Comparison of ENCODE assay signal across 38 cellular contexts in genomic region chrX:105263171-105263570, GRCh38. TPM values are rescaled to one million over a fixed set of nuclear protein-coding genes. Genes with fewer than 3 reads are reported as not detected.
"Had no signal": no experiment of that assay in that cellular context is flagged by ENCODE, and none has a peak within 500 bp of the region (broad histone marks: within the 10 kb centered on the region; RNA-seq: fewer than 3 reads in every experiment).

No MANE protein-coding gene starts in this region.

- H3K9me3 Mint-ChIP-seq: activated CD4-positive, alpha-beta T cell treated with anti-CD3 and anti-CD28 coated beads, Interleukin-2, amount 10 ng/mL, durations not matched to agents 24 days and 14 days; activated T-helper 1 cell treated with anti-CD3 and anti-CD28 coated beads, Interleukin-12 subunit alpha, Interleukin-12 subunit beta, Interleukin-2, Interleukin-4 antibody, amounts not matched to agents 30 ng/mL and 10 ng/mL and 1 ng/mL, durations not matched to agents 14 hours and 24 hours and 36 hours had no signal

- ATAC-seq: activated CD4-positive, alpha-beta T cell treated with anti-CD3 and anti-CD28 coated beads for 36 hours; activated CD8-positive, alpha-beta memory T cell treated with anti-CD3 and anti-CD28 coated beads, Interleukin-2, amount 10 ng/mL, durations not matched to agents 7 days and 5 days; activated CD8-positive, alpha-beta T cell treated with anti-CD3 and anti-CD28 coated beads, Interleukin-2, amount 10 ng/mL, durations not matched to agents 7 days and 5 days; activated naive CD8-positive, alpha-beta T cell treated with anti-CD3 and anti-CD28 coated beads, Interleukin-2, amount 50 U/mL, for 24 hours; effector memory CD8-positive, alpha-beta T cell; gastroesophageal sphincter; heart right ventricle had no signal

- H3K4me1 ChIP-seq: adrenal gland, esophagus muscularis mucosa, gastroesophageal sphincter, heart right ventricle had no signal

- DNase-seq: activated CD4-positive, alpha-beta memory T cell treated with anti-CD3 and anti-CD28 coated beads for 36 hours; activated CD4-positive, alpha-beta T cell treated with anti-CD3 and anti-CD28 coated beads for 36 hours; activated CD4-positive, alpha-beta T cell treated with anti-CD3 and anti-CD28 coated beads, Interleukin-2, amount 10 ng/mL, durations not matched to agents 24 days and 14 days; activated CD4-positive, CD25-positive, alpha-beta regulatory T cell; activated CD4-positive, CD25-positive, alpha-beta regulatory T cell treated with anti-CD3 and anti-CD28 coated beads, Interleukin-2, amount 50 U/mL, for 72 hours; activated CD8-positive, alpha-beta memory T cell treated with anti-CD3 and anti-CD28 coated beads, Interleukin-2, amount 10 ng/mL, durations not matched to agents 7 days and 5 days; activated CD8-positive, alpha-beta memory T cell treated with anti-CD3 and anti-CD28 coated beads, Interleukin-2, amount 50 U/mL, for 4 hours; activated CD8-positive, alpha-beta T cell treated with anti-CD3 and anti-CD28 coated beads, Interleukin-2, amount 10 ng/mL, durations not matched to agents 7 days and 5 days; activated effector memory CD4-positive, alpha-beta T cell treated with anti-CD3 and anti-CD28 coated beads, Interleukin-2, amount 50 U/mL, for 16 hours; activated naive CD4-positive, alpha-beta T cell treated with anti-CD3 and anti-CD28 coated beads for 36 hours; activated naive CD8-positive, alpha-beta T cell treated with anti-CD3 and anti-CD28 coated beads for 36 hours; activated naive CD8-positive, alpha-beta T cell treated with anti-CD3 and anti-CD28 coated beads, Interleukin-2, amount 50 U/mL, for 24 hours; activated T-cell treated with anti-CD3 and anti-CD28 coated beads, Interleukin-2, amount 50 U/mL, for 1 hour; activated T-cell treated with anti-CD3 and anti-CD28 coated beads, Interleukin-2, amount 50 U/mL, for 48 hours; adrenal gland; amygdala; aorta; brain microvascular endothelial cell; dermis blood vessel endothelial cell; effector CD4-positive, alpha-beta T cell; effector memory CD8-positive, alpha-beta T cell; erythroblast; foreskin melanocyte; heart right ventricle; T-helper 2 cell had no signal

- H3K4me3 ChIP-seq: adrenal gland, coronary artery, esophagus muscularis mucosa, gastroesophageal sphincter, heart right ventricle had no signal

- H3K27me3 ChIP-seq: brain microvascular endothelial cell, esophagus muscularis mucosa, gastroesophageal sphincter had no signal

- H3K9me3 ChIP-seq: adrenal gland, esophagus muscularis mucosa, gastroesophageal sphincter had no signal

- H3K4me1 Mint-ChIP-seq: activated CD4-positive, alpha-beta T cell treated with anti-CD3 and anti-CD28 coated beads for 36 hours; activated CD4-positive, alpha-beta T cell treated with anti-CD3 and anti-CD28 coated beads, Interleukin-2, amount 10 ng/mL, durations not matched to agents 24 days and 14 days; activated CD8-positive, alpha-beta memory T cell treated with anti-CD3 and anti-CD28 coated beads, Interleukin-2, amount 10 ng/mL, durations not matched to agents 7 days and 5 days; activated naive CD4-positive, alpha-beta T cell treated with anti-CD3 and anti-CD28 coated beads, Interleukin-2, amount 50 U/mL, for 24 hours; activated naive CD8-positive, alpha-beta T cell treated with anti-CD3 and anti-CD28 coated beads for 36 hours; activated naive CD8-positive, alpha-beta T cell treated with anti-CD3 and anti-CD28 coated beads, Interleukin-2, amount 50 U/mL, for 24 hours; central memory CD8-positive, alpha-beta T cell had no signal

- H3K27me3 Mint-ChIP-seq: activated CD4-positive, alpha-beta memory T cell treated with anti-CD3 and anti-CD28 coated beads for 36 hours; activated CD4-positive, alpha-beta T cell treated with anti-CD3 and anti-CD28 coated beads for 36 hours; activated CD4-positive, alpha-beta T cell treated with anti-CD3 and anti-CD28 coated beads, Interleukin-2, amount 10 ng/mL, durations not matched to agents 24 days and 14 days; activated CD8-positive, alpha-beta memory T cell treated with anti-CD3 and anti-CD28 coated beads, Interleukin-2, amount 10 ng/mL, durations not matched to agents 7 days and 5 days; activated naive CD4-positive, alpha-beta T cell treated with anti-CD3 and anti-CD28 coated beads, Interleukin-2, amount 50 U/mL, for 24 hours; activated naive CD8-positive, alpha-beta T cell treated with anti-CD3 and anti-CD28 coated beads for 36 hours; activated naive CD8-positive, alpha-beta T cell treated with anti-CD3 and anti-CD28 coated beads, Interleukin-2, amount 50 U/mL, for 24 hours; central memory CD8-positive, alpha-beta T cell; effector memory CD8-positive, alpha-beta T cell had no signal

- H3K4me3 Mint-ChIP-seq: activated CD4-positive, alpha-beta memory T cell treated with anti-CD3 and anti-CD28 coated beads for 36 hours; activated CD4-positive, alpha-beta T cell treated with anti-CD3 and anti-CD28 coated beads for 36 hours; activated CD4-positive, alpha-beta T cell treated with anti-CD3 and anti-CD28 coated beads, Interleukin-2, amount 10 ng/mL, durations not matched to agents 24 days and 14 days; activated CD8-positive, alpha-beta memory T cell treated with anti-CD3 and anti-CD28 coated beads, Interleukin-2, amount 10 ng/mL, durations not matched to agents 7 days and 5 days; activated CD8-positive, alpha-beta T cell treated with anti-CD3 and anti-CD28 coated beads, Interleukin-2, amount 10 ng/mL, durations not matched to agents 7 days and 5 days; activated naive CD4-positive, alpha-beta T cell treated with anti-CD3 and anti-CD28 coated beads for 36 hours; activated naive CD4-positive, alpha-beta T cell treated with anti-CD3 and anti-CD28 coated beads, Interleukin-2, amount 50 U/mL, for 24 hours; activated naive CD8-positive, alpha-beta T cell treated with anti-CD3 and anti-CD28 coated beads for 36 hours; activated naive CD8-positive, alpha-beta T cell treated with anti-CD3 and anti-CD28 coated beads, Interleukin-2, amount 50 U/mL, for 24 hours; activated T-helper 1 cell treated with anti-CD3 and anti-CD28 coated beads, Interleukin-12 subunit alpha, Interleukin-12 subunit beta, Interleukin-2, Interleukin-4 antibody, amounts not matched to agents 30 ng/mL and 10 ng/mL and 1 ng/mL, durations not matched to agents 14 hours and 24 hours and 36 hours; central memory CD8-positive, alpha-beta T cell; effector memory CD8-positive, alpha-beta T cell had no signal

- H3K27ac Mint-ChIP-seq: activated CD4-positive, alpha-beta memory T cell treated with anti-CD3 and anti-CD28 coated beads for 36 hours; activated CD4-positive, alpha-beta T cell treated with anti-CD3 and anti-CD28 coated beads for 36 hours; activated CD4-positive, alpha-beta T cell treated with anti-CD3 and anti-CD28 coated beads, Interleukin-2, amount 10 ng/mL, durations not matched to agents 24 days and 14 days; activated CD8-positive, alpha-beta memory T cell treated with anti-CD3 and anti-CD28 coated beads, Interleukin-2, amount 10 ng/mL, durations not matched to agents 7 days and 5 days; activated CD8-positive, alpha-beta T cell treated with anti-CD3 and anti-CD28 coated beads, Interleukin-2, amount 10 ng/mL, durations not matched to agents 7 days and 5 days; activated naive CD4-positive, alpha-beta T cell treated with anti-CD3 and anti-CD28 coated beads for 36 hours; activated naive CD4-positive, alpha-beta T cell treated with anti-CD3 and anti-CD28 coated beads, Interleukin-2, amount 50 U/mL, for 24 hours; activated naive CD8-positive, alpha-beta T cell treated with anti-CD3 and anti-CD28 coated beads for 36 hours; activated naive CD8-positive, alpha-beta T cell treated with anti-CD3 and anti-CD28 coated beads, Interleukin-2, amount 50 U/mL, for 24 hours; activated T-helper 1 cell treated with anti-CD3 and anti-CD28 coated beads, Interleukin-12 subunit alpha, Interleukin-12 subunit beta, Interleukin-2, Interleukin-4 antibody, amounts not matched to agents 30 ng/mL and 10 ng/mL and 1 ng/mL, durations not matched to agents 14 hours and 24 hours and 36 hours; activated T-helper 2 cell treated with anti-CD3 and anti-CD28 coated beads, Interferon-gamma antibody, Interleukin-2, Interleukin-4, amounts not matched to agents 10 μg/mL and 5 μg/mL and 100 μg/mL, durations not matched to agents 14 hours and 24 hours and 36 hours; effector memory CD8-positive, alpha-beta T cell had no signal

- H3K36me3 ChIP-seq: adrenal gland, brain microvascular endothelial cell, esophagus muscularis mucosa, gastroesophageal sphincter, heart right ventricle had no signal

- H3K27ac ChIP-seq: adrenal gland, brain microvascular endothelial cell, coronary artery, esophagus muscularis mucosa, gastroesophageal sphincter, heart right ventricle had no signal

RNA-seq across cellular contexts. Expression of gene TEX13A, which starts 42.7 kb away (rescaled TPM):
- total RNA-seq: activated CD4-positive, alpha-beta memory T cell treated with anti-CD3 and anti-CD28 coated beads for 36 hours; activated CD4-positive, alpha-beta T cell treated with anti-CD3 and anti-CD28 coated beads for 36 hours; activated CD4-positive, alpha-beta T cell treated with anti-CD3 and anti-CD28 coated beads, Interleukin-2, amount 10 ng/mL, durations not matched to agents 24 days and 14 days; activated CD8-positive, alpha-beta memory T cell treated with anti-CD3 and anti-CD28 coated beads for 36 hours; activated CD8-positive, alpha-beta memory T cell treated with anti-CD3 and anti-CD28 coated beads, Interleukin-2, amount 10 ng/mL, durations not matched to agents 7 days and 5 days; activated CD8-positive, alpha-beta T cell treated with anti-CD3 and anti-CD28 coated beads, Interleukin-2, amount 10 ng/mL, durations not matched to agents 7 days and 5 days; activated naive CD4-positive, alpha-beta T cell treated with anti-CD3 and anti-CD28 coated beads for 36 hours; activated naive CD8-positive, alpha-beta T cell treated with anti-CD3 and anti-CD28 coated beads for 36 hours; activated T-helper 1 cell treated with anti-CD3 and anti-CD28 coated beads, Interleukin-12 subunit alpha, Interleukin-12 subunit beta, Interleukin-2, Interleukin-4 antibody, amounts not matched to agents 30 ng/mL and 10 ng/mL and 1 ng/mL, durations not matched to agents 14 hours and 24 hours and 36 hours; activated T-helper 2 cell treated with anti-CD3 and anti-CD28 coated beads, Interferon-gamma antibody, Interleukin-2, Interleukin-4, amounts not matched to agents 10 μg/mL and 5 μg/mL and 100 μg/mL, durations not matched to agents 14 hours and 24 hours and 36 hours; adrenal gland; aorta; bronchial epithelial cell; cardiac septum; cerebellum; dermis blood vessel endothelial cell; esophagus muscularis mucosa; gastroesophageal sphincter; glomerular endothelial cell; heart right ventricle; T-helper 1 cell treated with Interleukin-12 subunit alpha and Interleukin-12 subunit beta and Interleukin-4 antibody, amounts not matched to agents 30 ng/mL and 1 ng/mL, for 36 hours had no signal
- polyA plus RNA-seq: adrenal gland, aorta, heart right ventricle had no signal
